Comparison of ENCODE assay signal across 1 cellular context in genomic region chr7:34652784-34653183, GRCh38.
TF ChIP-seq lines count a peak whose summit lies in the region.

No MANE protein-coding gene starts in this region.

TF ChIP-seq in H1, 55 proteins besides CTCF, POLR2A, EP300 and RAD21:
- TF ChIP-seq SAP30 (IDR thresholded peaks at IDR 0.05; ENCODE audit: insufficient read depth, insufficient replicate concordance, low read length): no peak
TF ChIP-seq in H1: peak in this region for 0.
